1 cellular context compared by ENCODE assay signal in genomic region chr6:8102122-8102958, GRCh38.
TF ChIP-seq lines count a peak whose summit lies in the region.

Gene EEF1E1, minus strand, starts transcription at chr6:8102548. Its CDS starts 27 bp downstream, at chr6:8102521.

TF ChIP-seq in K562, 482 proteins besides CTCF, POLR2A, EP300 and RAD21 (continued from another document):
- TF ChIP-seq POLR2AphosphoS5 (IDR thresholded peaks at IDR 0.05; ENCODE audit: control insufficient read depth, insufficient read depth, low read depth, low read length) (peak; percentile 83; the same call in 1 of the 2 replicates), USF1 (CRISPR knock-in tag; IDR thresholded peaks at IDR 0.05) (no peak; the same call in 1 of the 2 replicates), GABPB2 (CRISPR knock-in tag; conservative IDR thresholded peaks at IDR 0.05) (no peak), MLLT1 (IDR thresholded peaks at IDR 0.05) (peak; percentile 10 to 93; a peak in 2 of 4 replicates), CXXC5 (CRISPR knock-in tag; IDR thresholded peaks at IDR 0.05) (peak; percentile 79), C11orf30 (IDR thresholded peaks at IDR 0.05; ENCODE audit: low read depth) (peak; percentile 98), SUPT5H (IDR thresholded peaks at IDR 0.05) (peak; percentile 92), HDAC1 (IDR thresholded peaks at IDR 0.05) (peak in 1 of 2 experiments; percentile 99; a peak in 3 of 4 replicates), L3MBTL2 (IDR thresholded peaks at IDR 0.05) (peak; percentile 61; the same call in 1 of the 2 replicates), NKRF (IDR thresholded peaks at IDR 0.05; ENCODE audit: borderline replicate concordance) (peak; percentile 98), ZBTB17 (CRISPR knock-in tag; IDR thresholded peaks at IDR 0.05) (peak; percentile 79; the same call in 1 of the 2 replicates), MAZ (CRISPR knock-in tag; conservative IDR thresholded peaks at IDR 0.05 in 1 of 2, IDR thresholded peaks at IDR 0.05 in 1 of 2) (peak in 1 of 2 experiments; percentile 48; a peak in 3 of 4 replicates), E2F8 (IDR thresholded peaks at IDR 0.05; ENCODE audit: low read depth, partially characterized antibody) (peak; percentile 62), JUND (IDR thresholded peaks at IDR 0.05; ENCODE audit: borderline replicate concordance, low read depth, low read length) (no peak; the same call in none of the 2 replicates), JUND (tag; IDR thresholded peaks at IDR 0.05; ENCODE audit: borderline replicate concordance, low read depth, low read length) (no peak), JUNB (CRISPR knock-in tag; conservative IDR thresholded peaks at IDR 0.05) (no peak), POLR2H (tag; IDR thresholded peaks at IDR 0.05; ENCODE audit: low read depth) (peak; percentile 87), EP400 (IDR thresholded peaks at IDR 0.05) (peak; percentile 98), PBX2 (CRISPR knock-in tag; IDR thresholded peaks at IDR 0.05; ENCODE audit: low read depth) (no peak), PBX2 (tag; conservative IDR thresholded peaks at IDR 0.05; ENCODE audit: low read depth) (0 out of 2 replicates have a peak, but pooled peaks have one; percentile 31), RB1 (IDR thresholded peaks at IDR 0.05; ENCODE audit: low read depth) (peak; percentile 62; the same call in 1 of the 2 replicates), TOE1 (IDR thresholded peaks at IDR 0.05; ENCODE audit: borderline replicate concordance) (peak; percentile 20; the same call in 1 of the 2 replicates), TOE1 (CRISPR knock-in tag; IDR thresholded peaks at IDR 0.05; ENCODE audit: borderline replicate concordance, low read depth) (no peak)
